In genomic region chr14:94481468-94482131, GRCh38 we compare ENCODE assay signal across 16 cellular contexts. TPM values are rescaled to one million over a fixed set of nuclear protein-coding genes. Genes with fewer than 3 reads are reported as not detected.
DNase-seq lines count a peak whose midpoint lies in the region; ATAC-seq, FAIRE-seq and TF ChIP-seq lines count a peak whose summit lies in the region.
"Had no signal": no experiment of that assay in that cellular context is flagged by ENCODE, and none has a peak within 500 bp of the region (broad histone marks: within the 10 kb centered on the region; RNA-seq: fewer than 3 reads in every experiment).

No MANE protein-coding gene starts in this region.

- no peaks in the 10 kb centered on the region for H3K36me3 ChIP-seq in bronchial epithelial cell (ENCODE audit: control insufficient read depth, insufficient read depth, low read length)
- H3K36me3 ChIP-seq in osteoblast (ENCODE audit: insufficient read depth, low read length), result no peaks in the 10 kb centered on the region
- H3K36me3 ChIP-seq in CD8-positive, alpha-beta T cell (ENCODE audit: insufficient read depth, low read length), result no peaks in the 10 kb centered on the region

- peaks cover 5% of the 10 kb centered on the region for H3K4me1 Mint-ChIP-seq in CD8-positive, alpha-beta T cell (ENCODE audit: low read depth)

- H3K27me3 ChIP-seq in bronchial epithelial cell (ENCODE audit: control insufficient read depth, insufficient read depth, low read length), result no peaks in the 10 kb centered on the region
- H3K27me3 ChIP-seq in osteoblast (ENCODE audit: insufficient read depth, low read length), result no peaks in the 10 kb centered on the region
- H3K27me3 ChIP-seq in CD8-positive, alpha-beta T cell (ENCODE audit: insufficient read depth, low read length), result peaks cover 3% of the 10 kb centered on the region

- H3K4me3 ChIP-seq in bronchial epithelial cell (ENCODE audit: low read depth, low read length) (no peak overlapping the region), osteoblast (ENCODE audit: insufficient read depth, low read length) (no peak overlapping the region)
- H3K4me3 ChIP-seq in CD8-positive, alpha-beta T cell (ENCODE audit: low read depth, low read length), result no peak overlapping the region
- H3K4me3 ChIP-seq: GM23338 had no signal

- CTCF ChIA-PET in CD8-positive, alpha-beta T cell (lab: Charles Lee), result no interaction called here

- DNase-seq in GM03348 (ENCODE audit: low spot score) (peak; percentile 55), bronchial epithelial cell (ENCODE audit: low read depth) (peak; percentile 69), osteoblast (ENCODE audit: insufficient read length, low spot score, missing footprints) (no peak), ureter (ENCODE audit: low spot score) (no peak)
- no peak for DNase-seq in activated naive CD4-positive, alpha-beta T cell (lab: John Stamatoyannopoulos, UW)
- no peak for DNase-seq in activated CD4-positive, alpha-beta T cell treated with anti-CD3 and anti-CD28 coated beads for 48 hours
- no peak for DNase-seq in CD8-positive, alpha-beta T cell
- DNase-seq: activated CD8-positive, alpha-beta memory T cell treated with anti-CD3 and anti-CD28 coated beads, Interleukin-2, amount 50 U/mL, for 48 hours; dermis blood vessel endothelial cell; foreskin melanocyte; NCI-H146; retina; SIG-M5 had no signal

- intact Hi-C loops in CD8-positive, alpha-beta T cell (cut with DNase I, micrococcal nuclease), result loop anchor here in 1 of 2 experiments (10.0 kb wide), 1 partner anchor 447 kb away; no protein-coding TSS in a partner anchor

- peak overlapping the region; percentile 83 for H3K27ac ChIP-seq in osteoblast (ENCODE audit: low read depth, low read length)
- H3K27ac ChIP-seq in CD8-positive, alpha-beta T cell (ENCODE audit: low read depth, low read length), result no peak overlapping the region
- H3K27ac ChIP-seq: C4-2B had no signal

- no peaks in the 10 kb centered on the region for H3K36me3 Mint-ChIP-seq in CD8-positive, alpha-beta T cell

- peak overlapping the region; percentile 47 for H2AFZ ChIP-seq in osteoblast (ENCODE audit: low read length)
- H2AFZ ChIP-seq: GM23338 had no signal

- no peak for TF ChIP-seq CTCF in bronchial epithelial cell (IDR thresholded peaks at IDR 0.05; ENCODE audit: insufficient read depth, low read length, severe bottlenecking)
- TF ChIP-seq CTCF in osteoblast (IDR thresholded peaks at IDR 0.05; ENCODE audit: extremely low read depth, low read depth, low read length), result no peak
- no peak for TF ChIP-seq CTCF in CD8-positive, alpha-beta T cell (IDR thresholded peaks at IDR 0.05)

- no peak overlapping the region for H3K4me3 Mint-ChIP-seq in CD8-positive, alpha-beta T cell
- H3K4me3 Mint-ChIP-seq: GM23338 had no signal

- peak overlapping the region; percentile 53 for H3K4me2 ChIP-seq in osteoblast (ENCODE audit: insufficient read depth, low read length)
- H3K4me2 ChIP-seq: GM23338 had no signal

- peak; percentile 43 for ATAC-seq in HG03460 (IDR thresholded peaks at IDR 0.05; ENCODE audit: unreplicated experiment)
- no peak for ATAC-seq in CD8-positive, alpha-beta T cell
- ATAC-seq: GM23338 had no signal

- POLR2A ChIA-PET in CD8-positive, alpha-beta T cell (lab: Charles Lee), result no interaction called here

- FAIRE-seq in bronchial epithelial cell (lab: Jason Lieb, UNC), result no peak

- peaks cover 53% of the 10 kb centered on the region for H3K4me1 ChIP-seq in osteoblast (ENCODE audit: insufficient read depth, low read length)
- peaks cover 6% of the 10 kb centered on the region for H3K4me1 ChIP-seq in CD8-positive, alpha-beta T cell (ENCODE audit: insufficient read depth, low read length)

- H3K79me2 ChIP-seq in osteoblast (ENCODE audit: insufficient read depth, low read length), result no peaks in the 10 kb centered on the region

- peaks cover 5% of the 10 kb centered on the region for H3K9me3 ChIP-seq in osteoblast (ENCODE audit: low read depth, low read length)
- H3K9me3 ChIP-seq in CD8-positive, alpha-beta T cell (ENCODE audit: low read length), result peaks cover 6% of the 10 kb centered on the region

- H4K20me1 ChIP-seq in osteoblast (ENCODE audit: insufficient read depth, low read length), result no peaks in the 10 kb centered on the region

- peaks cover 19% of the 10 kb centered on the region for H3K9me3 Mint-ChIP-seq in CD8-positive, alpha-beta T cell

- no peak overlapping the region for H3K27ac Mint-ChIP-seq in CD8-positive, alpha-beta T cell
- H3K27ac Mint-ChIP-seq: GM23338 had no signal

- peaks cover 24% of the 10 kb centered on the region for H3K27me3 Mint-ChIP-seq in CD8-positive, alpha-beta T cell (ENCODE audit: low read depth)

RNA-seq across cellular contexts. Expression of gene SERPINA9, which starts 5.6 kb away (rescaled TPM):
- total RNA-seq in bronchial epithelial cell, result not detected in 2 replicates
- total RNA-seq in osteoblast, result under 0.01 and 0.29 TPM in 2 replicates
- total RNA-seq in ureter, result not detected
- not detected for total RNA-seq in CD8-positive, alpha-beta T cell
- total RNA-seq: dermis blood vessel endothelial cell, GM23338 had no signal

RNA-seq across cellular contexts. Expression of gene SERPINA12, which starts 27.7 kb away (rescaled TPM):
- total RNA-seq in bronchial epithelial cell (not detected in 2 replicates), osteoblast (not detected in 2 replicates), ureter (not detected)
- not detected for total RNA-seq in CD8-positive, alpha-beta T cell
- total RNA-seq: dermis blood vessel endothelial cell, GM23338 had no signal

RNA-seq across cellular contexts. Expression of gene SERPINA11, which starts 29.0 kb away (rescaled TPM):
- total RNA-seq in bronchial epithelial cell (not detected in 2 replicates), osteoblast (not detected in 2 replicates), ureter (not detected)
- total RNA-seq in CD8-positive, alpha-beta T cell, result not detected
- total RNA-seq: dermis blood vessel endothelial cell had no signal

Comparison
In these comparisons a context has a peak if more than half of its experiments do, and no peak if none do; other contexts are left out.
1. DNase-seq: peak in GM03348 (single experiment) and bronchial epithelial cell (single experiment); none in osteoblast (single experiment), activated naive CD4-positive, alpha-beta T cell (0 of 4), ureter (single experiment), activated CD4-positive, alpha-beta T cell treated with anti-CD3 and anti-CD28 coated beads for 48 hours (single experiment) and CD8-positive, alpha-beta T cell (0 of 7).